ENCODE assay signal across 10 cellular contexts in genomic region chr22:37148742-37149665, GRCh38. TPM values are rescaled to one million over a fixed set of nuclear protein-coding genes. Genes with fewer than 3 reads are reported as not detected.
DNase-seq lines count a peak whose midpoint lies in the region; ATAC-seq, FAIRE-seq and TF ChIP-seq lines count a peak whose summit lies in the region.
"Had no signal": no experiment of that assay in that cellular context is flagged by ENCODE, and none has a peak within 500 bp of the region (broad histone marks: within the 10 kb centered on the region; RNA-seq: fewer than 3 reads in every experiment).

No MANE protein-coding gene starts in this region.

- POLR2A ChIA-PET in HepG2 (lab: Yijun Ruan, JAX) = no interaction called here

- FAIRE-seq in HepG2 (lab: Jason Lieb, UNC) = no peak

- H4K8ac ChIP-seq in trophoblast cell (ENCODE audit: low read depth, low read length) = peak overlapping the region; percentile 12

- H3K23ac ChIP-seq in trophoblast cell (ENCODE audit: low read length) = no peak overlapping the region

- H3K18ac ChIP-seq in trophoblast cell (ENCODE audit: low read length) = no peak overlapping the region

- no CpG with 5 or more reads among the region's 17 CpGs for WGBS in trophoblast cell (ENCODE audit: extremely low coverage, insufficient coverage, insufficient read length)
- 77 to 84% (median 80%) methylated on average over 16 to 17 of the region's 17 CpGs for WGBS in ovary, 3 donors
- WGBS in lower leg skin, 2 donors = 82 to 84% methylated on average over 16 to 17 of the region's 17 CpGs
- WGBS in HepG2 (ENCODE audit: low lambda C conversion rate) = 40% methylated on average over 7 of the region's 17 CpGs

- H2BK5ac ChIP-seq in trophoblast cell (ENCODE audit: low read depth, low read length, poor library complexity) = no peak overlapping the region

- H3K4me1 ChIP-seq in trophoblast cell (ENCODE audit: control insufficient read depth in 1 of 2, insufficient read depth in 2 of 2, low read length in 2 of 2) (peaks cover 7 to 11% of the 10 kb centered on the region in 2 experiments), ovary (ENCODE audit: insufficient read depth) (no peaks in the 10 kb centered on the region), HepG2 (ENCODE audit: insufficient read depth, low read length) (0 out of 2 replicates have a peak, but pooled peaks cover 15% of the 10 kb centered on the region)
- H3K4me1 ChIP-seq: esophagus muscularis mucosa had no signal

- H3K27ac ChIP-seq in trophoblast cell (ENCODE audit: low read depth, low read length) (no peak overlapping the region), ovary (no peak overlapping the region), HepG2 (ENCODE audit: extremely low read length, insufficient read depth, low read length) (no peak overlapping the region)
- H3K27ac ChIP-seq: esophagus muscularis mucosa had no signal

- H3K4me3 ChIP-seq in GM12875 (ENCODE audit: low read depth, low read length) = peak overlapping the region; percentile 90
- H3K4me3 ChIP-seq in trophoblast cell (ENCODE audit: low read depth, low read length) = peak overlapping the region; percentile 9
- H3K4me3 ChIP-seq in ovary = no peak overlapping the region
- no peak overlapping the region for H3K4me3 ChIP-seq in lower leg skin (ENCODE audit: low read depth, poor library complexity, severe bottlenecking)
- no peak overlapping the region for H3K4me3 ChIP-seq in HepG2 (replicated peaks in 1 of 3; ENCODE audit: insufficient read depth in 1 of 3, low read depth in 2 of 3, low read length in 3 of 3)

- H2AK5ac ChIP-seq in trophoblast cell (ENCODE audit: low read length) = no peak overlapping the region

- H3K9ac ChIP-seq in trophoblast cell (ENCODE audit: low read length) = no peak overlapping the region
- H3K9ac ChIP-seq in HepG2 (ENCODE audit: insufficient read depth, low read depth, low read length) = no peak overlapping the region

- H3K79me1 ChIP-seq in trophoblast cell (ENCODE audit: low read length) = peaks cover 2% of the 10 kb centered on the region

- intact Hi-C loops in ovary (cut with DNase I) = no loop called here
- intact Hi-C loops in lower leg skin (cut with DNase I; ENCODE audit: low total_unique reads) = loop anchor here (10.0 kb wide), 1 partner anchor 1394 kb away; no protein-coding TSS in a partner anchor
- intact Hi-C loops in HepG2 (cut with micrococcal nuclease; ENCODE audit: unreplicated experiment) = loop anchor here (5.0 kb wide), 1 partner anchor 72 kb away; no protein-coding TSS in a partner anchor

- H3K4me1 Mint-ChIP-seq in activated T-helper 17 cell treated with anti-CD3 and anti-CD28 coated beads, Interleukin-2, amount 50 U/mL, for 72 hours = peaks cover 42% of the 10 kb centered on the region

- TF ChIP-seq EP300 in ovary (IDR thresholded peaks at IDR 0.05) (no peak), HepG2 (IDR thresholded peaks at IDR 0.05; ENCODE audit: low read depth in 2 of 2, low read length in 2 of 2) (no peak), HepG2 (CRISPR knock-in tag; IDR thresholded peaks at IDR 0.05; ENCODE audit: borderline replicate concordance) (no peak)

- H3K79me2 ChIP-seq in trophoblast cell (ENCODE audit: control insufficient read depth, insufficient read depth, low read length, poor library complexity) = no peaks in the 10 kb centered on the region
- no peaks in the 10 kb centered on the region for H3K79me2 ChIP-seq in HepG2 (ENCODE audit: insufficient read depth, low read length)

- TF ChIP-seq POLR2A in ovary (IDR thresholded peaks at IDR 0.05) = no peak
- TF ChIP-seq POLR2A in lower leg skin (IDR thresholded peaks at IDR 0.05) = no peak
- TF ChIP-seq POLR2A in HepG2 (IDR thresholded peaks at IDR 0.05; ENCODE audit: insufficient read depth in 1 of 2, low read depth in 2 of 2, low read length in 2 of 2) = no peak

- H3K36me3 ChIP-seq in trophoblast cell (ENCODE audit: control insufficient read depth in 1 of 2, insufficient read depth in 2 of 2, low read length in 2 of 2) (no peaks in the 10 kb centered on the region), ovary (no peaks in the 10 kb centered on the region), HepG2 (replicated peaks in 1 of 2; ENCODE audit: control insufficient read depth in 1 of 2, insufficient read depth in 2 of 2, low read length in 2 of 2) (no peaks in the 10 kb centered on the region)
- H3K36me3 ChIP-seq: esophagus muscularis mucosa had no signal

- H3K14ac ChIP-seq in trophoblast cell (ENCODE audit: low read length) = peak overlapping the region; percentile 30

- no peak overlapping the region for H2AFZ ChIP-seq in trophoblast cell (ENCODE audit: insufficient read depth, low read length, poor library complexity)
- H2AFZ ChIP-seq in HepG2 (ENCODE audit: low read length) = no peak overlapping the region

- H4K12ac ChIP-seq in trophoblast cell (ENCODE audit: low read depth, low read length) = no peak overlapping the region

- H3K27me3 ChIP-seq in trophoblast cell (ENCODE audit: insufficient read depth, low read length) (no peaks in the 10 kb centered on the region), ovary (no peaks in the 10 kb centered on the region), HepG2 (ENCODE audit: control insufficient read depth in 1 of 2, insufficient read depth in 2 of 2, low read length in 2 of 2) (peaks cover 5 to 30% of the 10 kb centered on the region in 2 experiments)

- no peak for TF ChIP-seq RAD21 in HepG2 (CRISPR knock-in tag; IDR thresholded peaks at IDR 0.05)

- in situ Hi-C loops in HepG2 (cut with HindIII; ENCODE audit: extremely low pct_ligation_motif_present, low pct_unique_long_range_greater_than_20kb) = no loop called here

- H3K27ac Mint-ChIP-seq in activated T-helper 17 cell treated with anti-CD3 and anti-CD28 coated beads, Interleukin-2, amount 50 U/mL, for 72 hours = peak overlapping the region; percentile 89

- H2BK120ac ChIP-seq in trophoblast cell (ENCODE audit: insufficient read depth, low read length, poor library complexity) = no peak overlapping the region

- H3K27me3 Mint-ChIP-seq in activated T-helper 17 cell treated with anti-CD3 and anti-CD28 coated beads, Interleukin-2, amount 50 U/mL, for 72 hours = no peaks in the 10 kb centered on the region

- H4K20me1 ChIP-seq in HepG2 (ENCODE audit: insufficient read depth, low read length) = no peaks in the 10 kb centered on the region

- peak; percentile 10 for ATAC-seq in GM21723 (IDR thresholded peaks at IDR 0.05; ENCODE audit: unreplicated experiment)
- peak; percentile 0 for ATAC-seq in activated T-helper 17 cell treated with anti-CD3 and anti-CD28 coated beads, Interleukin-2, amount 50 U/mL, for 72 hours (replicated peaks)
- ATAC-seq in HepG2 = no peak
- ATAC-seq in GM18870 (IDR thresholded peaks at IDR 0.05; ENCODE audit: unreplicated experiment) = no peak

- TF ChIP-seq CTCF in GM12875 (IDR thresholded peaks at IDR 0.05; ENCODE audit: borderline replicate concordance, insufficient read depth, low read depth, low read length) = no peak
- no peak for TF ChIP-seq CTCF in ovary (IDR thresholded peaks at IDR 0.05)
- TF ChIP-seq CTCF in lower leg skin (IDR thresholded peaks at IDR 0.05) = no peak
- no peak for TF ChIP-seq CTCF in HepG2 (CRISPR knock-in tag; IDR thresholded peaks at IDR 0.05)

- H3K9me3 Mint-ChIP-seq in activated T-helper 17 cell treated with anti-CD3 and anti-CD28 coated beads, Interleukin-2, amount 50 U/mL, for 72 hours = no peaks in the 10 kb centered on the region

- no TSS peak for BruUV-seq in HepG2 (replicated peaks; lab: Mats Ljungman, UMichigan)

- CTCF ChIA-PET in HepG2 (lab: Yijun Ruan, JAX; ENCODE audit: low intra/inter-chr PET ratio, low total read pairs) = no interaction called here

- peak overlapping the region; percentile 57 for H4K91ac ChIP-seq in trophoblast cell (ENCODE audit: low read depth, low read length)

- peaks cover 64% of the 10 kb centered on the region for H3K36me3 Mint-ChIP-seq in activated T-helper 17 cell treated with anti-CD3 and anti-CD28 coated beads, Interleukin-2, amount 50 U/mL, for 72 hours (ENCODE audit: low read depth)

- no peak for DNase-seq in trophoblast cell
- no peak for DNase-seq in ovary
- no peak for DNase-seq in lower leg skin (ENCODE audit: low spot score in 2 of 2)
- DNase-seq in HepG2 (ENCODE audit: low spot score) = no peak
- DNase-seq: left ventricle myocardium superior had no signal

- H3K9me3 ChIP-seq in trophoblast cell (ENCODE audit: insufficient read depth, low read depth, low read length) (peaks cover 1% of the 10 kb centered on the region), ovary (no peaks in the 10 kb centered on the region), HepG2 (ENCODE audit: low read length) (no peaks in the 10 kb centered on the region)

- H3K4me2 ChIP-seq in trophoblast cell (ENCODE audit: low read length) = peak overlapping the region; percentile 13
- no peak overlapping the region for H3K4me2 ChIP-seq in HepG2 (ENCODE audit: low read depth, low read length)

- H2BK12ac ChIP-seq in trophoblast cell (ENCODE audit: low read length) = peak overlapping the region; percentile 16

- no peak overlapping the region for H3K4ac ChIP-seq in trophoblast cell (ENCODE audit: low read depth, low read length)

- H3K4me3 Mint-ChIP-seq in activated T-helper 17 cell treated with anti-CD3 and anti-CD28 coated beads, Interleukin-2, amount 50 U/mL, for 72 hours = peak overlapping the region; percentile 96

RNA-seq across cellular contexts. Expression of gene IL2RB, which starts 0.7 kb away (rescaled TPM):
- total RNA-seq in activated T-helper 17 cell treated with anti-CD3 and anti-CD28 coated beads, Interleukin-2, amount 50 U/mL, for 72 hours = 100 to 1,000 TPM; 425 to 498 TPM
- 6.6 and 6.7 TPM in 2 replicates for polyA plus RNA-seq in trophoblast cell (2013)
- total RNA-seq in ovary (1 to 10 TPM in 4 of 7 donors, under 1 TPM in 2, not detected in 1; 0.34 to 4.1 (median 1.4) TPM), lower leg skin (10 to 100 TPM in 1 of 4 donors, 1 to 10 TPM in 3; 6.1 to 15.9 (median 8.8) TPM), HepG2 (2016; rRNA removed; fragmentation: Illumina TruSeq; extraction: Trizol) (not detected in 2 replicates)
- polyA plus RNA-seq in ovary (1 to 10 TPM in 1 of 2 donors, under 1 TPM in 1; 0.42 to 1.6 TPM), HepG2 (2011; rRNA removed) (0.05 TPM in 1 of 2 replicates, not detected in the other)
- not detected in 2 replicates for total RNA-seq in HepG2 (2016; cell fraction: cytosol; rRNA removed; fragmentation: Illumina TruSeq; extraction: Trizol; ENCODE audit: low read depth)
- not detected in 2 replicates for total RNA-seq in HepG2 (2016; cell fraction: insoluble cytoplasmic fraction; rRNA removed; fragmentation: Illumina TruSeq; extraction: Trizol)
- not detected in 2 replicates for total RNA-seq in HepG2 (2016; cell fraction: membrane; rRNA removed; fragmentation: Illumina TruSeq; extraction: Trizol)
- total RNA-seq in HepG2 (2016; cell fraction: nucleus; rRNA removed; fragmentation: Illumina TruSeq; extraction: Trizol) = not detected in 2 replicates
- polyA plus RNA-seq in HepG2 (2011; cell fraction: cytosol; rRNA removed) = 0.10 TPM in 1 of 2 replicates, not detected in the other
- 0.09 TPM in 1 of 2 replicates, not detected in the other for polyA plus RNA-seq in HepG2 (2011; cell fraction: nucleus; rRNA removed)
- 0.03 TPM in 1 of 2 replicates, not detected in the other for polyA plus RNA-seq in HepG2 (2012)
- polyA plus RNA-seq in HepG2 (2016; cell fraction: cytosol; fragmentation: Illumina TruSeq; extraction: Trizol; ENCODE audit: low read depth) = not detected in 2 replicates
- polyA plus RNA-seq in HepG2 (2016; cell fraction: insoluble cytoplasmic fraction; fragmentation: Illumina TruSeq; extraction: Trizol; ENCODE audit: low read depth) = not detected in 2 replicates
- not detected in 2 replicates for polyA plus RNA-seq in HepG2 (2016; cell fraction: membrane; fragmentation: Illumina TruSeq; extraction: Trizol; ENCODE audit: low read depth)
- not detected in 2 replicates for polyA plus RNA-seq in HepG2 (2016; cell fraction: nucleus; fragmentation: Illumina TruSeq; extraction: Trizol; ENCODE audit: insufficient read depth, low read depth)
- polyA minus RNA-seq in HepG2 (2011; rRNA and poly(A)+ RNA removed; ENCODE audit: low replicate concordance) = 0.06 TPM in 1 of 2 replicates, not detected in the other
- not detected in 2 replicates for polyA minus RNA-seq in HepG2 (2011; cell fraction: cytosol; rRNA and poly(A)+ RNA removed)
- polyA minus RNA-seq in HepG2 (2011; cell fraction: nucleus; rRNA and poly(A)+ RNA removed) = not detected in 2 replicates

RNA-seq across cellular contexts. Expression of gene C1QTNF6, which starts 39.0 kb away (rescaled TPM):
- total RNA-seq in activated T-helper 17 cell treated with anti-CD3 and anti-CD28 coated beads, Interleukin-2, amount 50 U/mL, for 72 hours = 10 to 100 TPM in 1 of 2 donors, 1 to 10 TPM in 1; 5.0 to 16.3 TPM
- polyA plus RNA-seq in trophoblast cell (2013) = 64.9 and 67.2 TPM in 2 replicates
- total RNA-seq in ovary = 1 to 10 TPM; 4.0 to 7.7 (median 4.9) TPM
- 1 to 10 TPM; 6.7 to 8.5 TPM for polyA plus RNA-seq in ovary
- 1 to 10 TPM in 3 of 4 donors, under 1 TPM in 1; 0.81 to 8.9 (median 2.1) TPM for total RNA-seq in lower leg skin
- 1.5 and 2.7 TPM in 2 replicates for total RNA-seq in HepG2 (2016; rRNA removed; fragmentation: Illumina TruSeq; extraction: Trizol)
- 0.40 and 0.97 TPM in 2 replicates for total RNA-seq in HepG2 (2016; cell fraction: cytosol; rRNA removed; fragmentation: Illumina TruSeq; extraction: Trizol; ENCODE audit: low read depth)
- total RNA-seq in HepG2 (2016; cell fraction: insoluble cytoplasmic fraction; rRNA removed; fragmentation: Illumina TruSeq; extraction: Trizol) = 1.1 and 2.5 TPM in 2 replicates
- 1.7 and 1.8 TPM in 2 replicates for total RNA-seq in HepG2 (2016; cell fraction: membrane; rRNA removed; fragmentation: Illumina TruSeq; extraction: Trizol)
- total RNA-seq in HepG2 (2016; cell fraction: nucleus; rRNA removed; fragmentation: Illumina TruSeq; extraction: Trizol) = 4.5 and 5.3 TPM in 2 replicates
- 6.9 and 10.7 TPM in 2 replicates for polyA plus RNA-seq in HepG2 (2011; rRNA removed)
- polyA plus RNA-seq in HepG2 (2011; cell fraction: cytosol; rRNA removed) = 3.0 and 4.1 TPM in 2 replicates
- polyA plus RNA-seq in HepG2 (2011; cell fraction: nucleus; rRNA removed) = 39.8 and 43.2 TPM in 2 replicates
- 4.1 and 5.1 TPM in 2 replicates for polyA plus RNA-seq in HepG2 (2012)
- 0.60 and 1.2 TPM in 2 replicates for polyA plus RNA-seq in HepG2 (2016; cell fraction: cytosol; fragmentation: Illumina TruSeq; extraction: Trizol; ENCODE audit: low read depth)
- polyA plus RNA-seq in HepG2 (2016; cell fraction: insoluble cytoplasmic fraction; fragmentation: Illumina TruSeq; extraction: Trizol; ENCODE audit: low read depth) = 1.7 and 1.9 TPM in 2 replicates
- polyA plus RNA-seq in HepG2 (2016; cell fraction: membrane; fragmentation: Illumina TruSeq; extraction: Trizol; ENCODE audit: low read depth) = 1.6 and 1.8 TPM in 2 replicates
- polyA plus RNA-seq in HepG2 (2016; cell fraction: nucleus; fragmentation: Illumina TruSeq; extraction: Trizol; ENCODE audit: insufficient read depth, low read depth) = 8.4 and 10.3 TPM in 2 replicates
- 8.3 and 36.4 TPM in 2 replicates for polyA minus RNA-seq in HepG2 (2011; rRNA and poly(A)+ RNA removed; ENCODE audit: low replicate concordance)
- polyA minus RNA-seq in HepG2 (2011; cell fraction: cytosol; rRNA and poly(A)+ RNA removed) = 2.5 and 4.0 TPM in 2 replicates
- 18.0 and 21.3 TPM in 2 replicates for polyA minus RNA-seq in HepG2 (2011; cell fraction: nucleus; rRNA and poly(A)+ RNA removed)

RNA-seq across cellular contexts. Expression of gene TMPRSS6, which starts 39.5 kb away (rescaled TPM):
- total RNA-seq in activated T-helper 17 cell treated with anti-CD3 and anti-CD28 coated beads, Interleukin-2, amount 50 U/mL, for 72 hours = 100 to 1,000 TPM in 1 of 2 donors, 10 to 100 TPM in 1; 86.6 to 343 TPM
- polyA plus RNA-seq in trophoblast cell (2013) = 0.18 and 0.32 TPM in 2 replicates
- total RNA-seq in ovary = 1 to 10 TPM in 1 of 7 donors, under 1 TPM in 1, not detected in 5; 0.33 to 2.4 TPM
- under 1 TPM in 1 of 2 donors, not detected in 1; 0.04 TPM for polyA plus RNA-seq in ovary
- 1 to 10 TPM in 3 of 4 donors, under 1 TPM in 1; 0.65 to 7.5 (median 2.8) TPM for total RNA-seq in lower leg skin
- 1.5 and 4.2 TPM in 2 replicates for total RNA-seq in HepG2 (2016; rRNA removed; fragmentation: Illumina TruSeq; extraction: Trizol)
- 1.1 and 1.5 TPM in 2 replicates for total RNA-seq in HepG2 (2016; cell fraction: cytosol; rRNA removed; fragmentation: Illumina TruSeq; extraction: Trizol; ENCODE audit: low read depth)
- 1.5 and 5.2 TPM in 2 replicates for total RNA-seq in HepG2 (2016; cell fraction: insoluble cytoplasmic fraction; rRNA removed; fragmentation: Illumina TruSeq; extraction: Trizol)
- 1.7 and 2.7 TPM in 2 replicates for total RNA-seq in HepG2 (2016; cell fraction: membrane; rRNA removed; fragmentation: Illumina TruSeq; extraction: Trizol)
- 5.1 and 6.1 TPM in 2 replicates for total RNA-seq in HepG2 (2016; cell fraction: nucleus; rRNA removed; fragmentation: Illumina TruSeq; extraction: Trizol)
- 4.8 and 8.5 TPM in 2 replicates for polyA plus RNA-seq in HepG2 (2011; rRNA removed)
- polyA plus RNA-seq in HepG2 (2011; cell fraction: cytosol; rRNA removed) = 5.4 and 5.9 TPM in 2 replicates
- 16.8 and 19.4 TPM in 2 replicates for polyA plus RNA-seq in HepG2 (2011; cell fraction: nucleus; rRNA removed)
- polyA plus RNA-seq in HepG2 (2012) = 4.2 and 6.4 TPM in 2 replicates
- 1.7 TPM in 2 replicates for polyA plus RNA-seq in HepG2 (2016; cell fraction: cytosol; fragmentation: Illumina TruSeq; extraction: Trizol; ENCODE audit: low read depth)
- 2.3 and 2.6 TPM in 2 replicates for polyA plus RNA-seq in HepG2 (2016; cell fraction: insoluble cytoplasmic fraction; fragmentation: Illumina TruSeq; extraction: Trizol; ENCODE audit: low read depth)
- 2.4 and 3.1 TPM in 2 replicates for polyA plus RNA-seq in HepG2 (2016; cell fraction: membrane; fragmentation: Illumina TruSeq; extraction: Trizol; ENCODE audit: low read depth)
- 10.0 and 11.5 TPM in 2 replicates for polyA plus RNA-seq in HepG2 (2016; cell fraction: nucleus; fragmentation: Illumina TruSeq; extraction: Trizol; ENCODE audit: insufficient read depth, low read depth)
- 6.6 TPM in 1 of 2 replicates, not detected in the other for polyA minus RNA-seq in HepG2 (2011; rRNA and poly(A)+ RNA removed; ENCODE audit: low replicate concordance)
- polyA minus RNA-seq in HepG2 (2011; cell fraction: cytosol; rRNA and poly(A)+ RNA removed) = 1.1 and 1.9 TPM in 2 replicates
- 4.0 and 5.2 TPM in 2 replicates for polyA minus RNA-seq in HepG2 (2011; cell fraction: nucleus; rRNA and poly(A)+ RNA removed)
- total RNA-seq: esophagus muscularis mucosa, left ventricle myocardium superior had no signal

Comparison
In these comparisons a context has a peak if more than half of its experiments do, and no peak if none do; other contexts are left out.
1. H3K4me3 ChIP-seq: peak in GM12875 (single experiment) and trophoblast cell (single experiment); none in ovary (single experiment), lower leg skin (single experiment) and HepG2 (0 of 3).
2. ATAC-seq: peak in GM21723 (single experiment) and activated T-helper 17 cell treated with anti-CD3 and anti-CD28 coated beads, Interleukin-2, amount 50 U/mL, for 72 hours (single experiment); none in HepG2 (single experiment) and GM18870 (single experiment).
3. RNA of gene IL2RB, which starts 0.7 kb away (total RNA-seq): 425 to 498 TPM in activated T-helper 17 cell treated with anti-CD3 and anti-CD28 coated beads, Interleukin-2, amount 50 U/mL, for 72 hours; 6.1 to 15.9 TPM in lower leg skin, 0.34 to 4.1 TPM in ovary and not detected in HepG2; every median in the first group is over 10 times any median in the second.
4. RNA of gene TMPRSS6, which starts 39.5 kb away (total RNA-seq): 86.6 to 343 TPM in activated T-helper 17 cell treated with anti-CD3 and anti-CD28 coated beads, Interleukin-2, amount 50 U/mL, for 72 hours; 1.1 to 6.1 TPM in HepG2, 0.65 to 7.5 TPM in lower leg skin and 0.33 to 2.4 TPM in ovary; every median in the first group is over 10 times any median in the second.
5. intact Hi-C loops: an anchor here in lower leg skin (10.0 kb wide) and HepG2 (5.0 kb wide); none called in ovary.